Comparison of ENCODE assay signal across 14 cellular contexts in the genomic region with DNA sequence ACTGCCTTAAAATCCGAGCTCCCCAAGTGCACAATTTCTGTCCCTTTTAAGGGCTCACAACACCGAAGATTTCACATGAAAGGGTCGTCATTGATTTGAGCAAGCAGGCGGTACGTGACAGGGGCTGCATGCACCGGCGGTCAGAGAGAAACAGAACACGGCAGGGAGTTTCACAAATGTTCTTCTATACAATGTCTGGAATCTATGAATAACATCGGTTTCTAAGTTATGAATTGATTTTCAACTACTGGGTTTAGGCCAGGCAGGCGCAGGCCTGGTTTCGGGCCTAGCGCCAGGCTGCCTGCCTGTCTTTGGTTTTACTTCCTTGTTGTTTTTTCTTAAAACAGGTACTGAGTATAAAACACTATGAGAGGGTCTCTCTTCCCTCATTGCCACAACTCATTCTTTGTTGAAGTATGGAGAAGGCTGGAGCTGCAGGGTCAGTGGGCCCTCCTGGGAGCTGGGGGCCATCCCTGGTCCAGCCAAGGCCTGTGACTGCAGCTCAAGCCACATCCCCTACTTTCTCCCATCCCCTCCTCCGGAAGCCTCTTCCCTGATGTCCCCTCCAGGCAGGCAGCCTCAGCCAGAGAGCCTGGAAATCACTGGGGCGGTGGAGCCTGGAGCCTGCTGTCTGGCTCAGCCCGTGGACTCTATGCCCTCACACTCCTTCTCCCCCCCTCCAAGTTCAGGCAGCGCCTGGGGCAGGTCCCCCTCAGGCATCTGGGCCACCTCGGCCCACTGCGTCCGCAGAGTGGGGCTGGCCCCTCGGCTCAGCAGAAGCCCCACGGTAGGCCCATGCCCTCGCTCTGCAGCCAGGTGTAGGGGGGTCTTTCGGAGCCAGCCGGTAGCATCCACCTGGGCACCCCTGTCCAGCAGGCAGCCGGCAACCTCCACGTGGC. TPM values are rescaled to one million over a fixed set of nuclear protein-coding genes. Genes with fewer than 3 reads are reported as not detected.
A peak's percentile ranks its signal among the peaks of the same experiment; 100 is the strongest.
DNase-seq lines count a peak whose midpoint lies in the region; ATAC-seq and TF ChIP-seq lines count a peak whose summit lies in the region.
"Had no signal": no experiment of that assay in that cellular context is flagged by ENCODE, and none has a peak within 500 bp of the region (broad histone marks: within the 10 kb centered on the region; RNA-seq: fewer than 3 reads in every experiment).

No MANE protein-coding gene starts in this region.

- H3K79me1 ChIP-seq in H9 (ENCODE audit: insufficient read depth, low read depth, low read length, poor library complexity, severe bottlenecking) (no peaks in the 10 kb centered on the region), mesendoderm (ENCODE audit: low read length) (no peaks in the 10 kb centered on the region)

- TF ChIP-seq CTCF in H9 (conservative IDR thresholded peaks at IDR 0.05) (no peak), mammary epithelial cell (conservative IDR thresholded peaks at IDR 0.05 in 1 of 2, IDR thresholded peaks at IDR 0.05 in 1 of 2; ENCODE audit: extremely low read depth in 1 of 2, insufficient read depth in 1 of 2, low read depth in 1 of 2, low read length in 2 of 2) (no peak)

- peak overlapping the region; percentile 13 to 86 (median 61); a peak in 4 of 7 replicates for H3K27ac Mint-ChIP-seq in H9

- intact Hi-C loops in mammary epithelial cell (cut with micrococcal nuclease): no loop called here

- H3K9me3 ChIP-seq in H9 (ENCODE audit: control insufficient read depth, low read depth, low read length) (no peaks in the 10 kb centered on the region), mammary epithelial cell (replicated peaks; ENCODE audit: insufficient read depth, low read length) (no peaks in the 10 kb centered on the region)
- H3K9me3 ChIP-seq: HAP-1, thyroid gland had no signal

- H3K27ac ChIP-seq in H9 (ENCODE audit: insufficient read length, low read depth, low read length) (no peak overlapping the region), mammary epithelial cell (ENCODE audit: insufficient read depth, low read depth, low read length) (no peak overlapping the region), mesendoderm (ENCODE audit: low read depth, low read length) (no peak overlapping the region), substantia nigra (ENCODE audit: low read depth, low read length, poor library complexity, severe bottlenecking) (peak overlapping the region; percentile 93)

- no peak overlapping the region for H3K9ac ChIP-seq in H9 (ENCODE audit: extremely low read depth, insufficient read length, low read length)
- H3K9ac ChIP-seq in mammary epithelial cell (ENCODE audit: insufficient read depth, low read length): no peak overlapping the region
- H3K9ac ChIP-seq in mesendoderm (ENCODE audit: low read length): no peak overlapping the region

- H4K20me1 ChIP-seq in H9 (ENCODE audit: control insufficient read depth, insufficient read depth, insufficient read length): no peaks in the 10 kb centered on the region
- no peaks in the 10 kb centered on the region for H4K20me1 ChIP-seq in mammary epithelial cell (ENCODE audit: insufficient read depth, low read length)

- DNase-seq in H9: no peak
- no peak for DNase-seq in mammary epithelial cell
- no peak for DNase-seq in mesendoderm
- no peak for DNase-seq in substantia nigra (lab: John Stamatoyannopoulos, UW)
- no peak for DNase-seq in NCI-H1048 (lab: John Stamatoyannopoulos, UW)
- DNase-seq: COR-L47, mesenchymal stem cell, NCI-H1436, NCI-H526 treated with DMSO at 0.1 percent for 48 hours, thyroid gland had no signal

- no TSS peak for BruUV-seq in mammary epithelial cell (replicated peaks; lab: Mats Ljungman, UMichigan)

- H3K79me2 ChIP-seq in H9 (ENCODE audit: insufficient read depth, low read length) (no peaks in the 10 kb centered on the region), mammary epithelial cell (ENCODE audit: insufficient read depth, low read length) (no peaks in the 10 kb centered on the region), mesendoderm (ENCODE audit: control insufficient read depth, insufficient read depth, low read length) (no peaks in the 10 kb centered on the region)

- no peak overlapping the region for H3K4me3 Mint-ChIP-seq in H9

- H3K56ac ChIP-seq in H9 (ENCODE audit: insufficient read length, low read depth, low read length): no peak overlapping the region
- peak overlapping the region; percentile 56 for H3K56ac ChIP-seq in mesendoderm (ENCODE audit: low read length)

- H3K27me3 ChIP-seq in H9 (ENCODE audit: insufficient read depth, low read length): no peaks in the 10 kb centered on the region
- no peaks in the 10 kb centered on the region for H3K27me3 ChIP-seq in mammary epithelial cell (ENCODE audit: insufficient read depth, low read length)
- H3K27me3 ChIP-seq in mesendoderm (ENCODE audit: insufficient read depth, low read length, poor library complexity): no peaks in the 10 kb centered on the region
- H3K27me3 ChIP-seq: thyroid gland had no signal

- H3K18ac ChIP-seq in H9 (ENCODE audit: insufficient read length, low read depth, low read length) (no peak overlapping the region), mesendoderm (ENCODE audit: low read length) (no peak overlapping the region)

- H3K4ac ChIP-seq in H9 (ENCODE audit: low read depth, low read length) (no peak overlapping the region), mesendoderm (ENCODE audit: low read depth, low read length) (peak overlapping the region; percentile 66)

- H3T11ph ChIP-seq in H9 (ENCODE audit: low read length): no peak overlapping the region

- H3K4me2 ChIP-seq in H9 (ENCODE audit: insufficient read depth, insufficient read length, low read length): no peak overlapping the region
- H3K4me2 ChIP-seq in mammary epithelial cell (ENCODE audit: insufficient read depth, low read depth, low read length): peak overlapping the region; percentile 52
- H3K4me2 ChIP-seq in mesendoderm (ENCODE audit: low read length): no peak overlapping the region

- in situ Hi-C loops in mammary epithelial cell (cut with MboI; ENCODE audit: low sequenced_read_pairs in 2 of 2): no loop called here

- no peaks in the 10 kb centered on the region for H3K27me3 Mint-ChIP-seq in H9 (ENCODE audit: low read depth)

- CTCF ChIA-PET in mammary epithelial cell (lab: Charles Lee; ENCODE audit: low non-redundant PET): no interaction called here

- H2BK20ac ChIP-seq in H9 (ENCODE audit: low read depth, low read length, poor library complexity, severe bottlenecking): no peak overlapping the region

- no peak overlapping the region for H4K8ac ChIP-seq in H9 (replicated peaks; ENCODE audit: insufficient read length, low read depth, low read length)
- H4K8ac ChIP-seq in mesendoderm (ENCODE audit: low read depth, low read length): no peak overlapping the region

- no peaks in the 10 kb centered on the region; a peak in 2 of 7 replicates for H3K36me3 Mint-ChIP-seq in H9 (ENCODE audit: insufficient read depth in 1 of 3, low read depth in 3 of 3)

- no peak overlapping the region for H3K4me3 ChIP-seq in mammary epithelial cell (replicated peaks in 1 of 3; ENCODE audit: insufficient read depth in 1 of 3, low read depth in 2 of 3, low read length in 3 of 3)
- H3K4me3 ChIP-seq in mesendoderm (ENCODE audit: low read length): no peak overlapping the region
- H3K4me3 ChIP-seq: HAP-1, thyroid gland had no signal

- H3K4me1 ChIP-seq in H9 (ENCODE audit: insufficient read depth, low read length) (peaks cover 5% of the 10 kb centered on the region; the same call in 1 of the 2 replicates), mammary epithelial cell (ENCODE audit: insufficient read depth, low read length) (peaks cover 43% of the 10 kb centered on the region), mesendoderm (ENCODE audit: control insufficient read depth, low read depth, low read length) (peaks cover 3% of the 10 kb centered on the region)
- H3K4me1 ChIP-seq: HAP-1 had no signal

- H2BK120ac ChIP-seq in H9 (ENCODE audit: low read depth, low read length, poor library complexity, severe bottlenecking) (no peak overlapping the region), mesendoderm (ENCODE audit: low read depth, low read length) (no peak overlapping the region)

- dilution Hi-C loops in mammary epithelial cell (cut with HindIII; ENCODE audit: low sequenced_read_pairs): loop anchor here (5.0 kb wide), 1 partner anchor 44 kb away; no protein-coding TSS in a partner anchor

- peaks cover 45 to 50% of the 10 kb centered on the region in 2 experiments for H3K4me1 Mint-ChIP-seq in H9

- H3K36me3 ChIP-seq in mammary epithelial cell (ENCODE audit: insufficient read depth, low read length) (no peaks in the 10 kb centered on the region), mesendoderm (ENCODE audit: control insufficient read depth, insufficient read depth, low read length) (no peaks in the 10 kb centered on the region)
- H3K36me3 ChIP-seq: HAP-1, thyroid gland had no signal

- H3K23ac ChIP-seq in H9 (ENCODE audit: insufficient read length, low read depth, low read length) (no peak overlapping the region), mesendoderm (ENCODE audit: low read length) (no peak overlapping the region)

- no peak overlapping the region for H4K5ac ChIP-seq in H9 (ENCODE audit: insufficient read length, low read depth, low read length)
- no peak overlapping the region for H4K5ac ChIP-seq in mesendoderm (ENCODE audit: low read length)

- no peak overlapping the region for H2BK12ac ChIP-seq in H9 (ENCODE audit: insufficient read length, low read depth, low read length)

- ATAC-seq in GM18873 (IDR thresholded peaks at IDR 0.05; ENCODE audit: low FRiP score, unreplicated experiment) (no peak), HG03460 (IDR thresholded peaks at IDR 0.05; ENCODE audit: unreplicated experiment) (no peak)

- no peaks in the 10 kb centered on the region for H3K9me3 Mint-ChIP-seq in H9

- H2BK15ac ChIP-seq in H9 (ENCODE audit: low read depth, low read length) (no peak overlapping the region), mesendoderm (replicated peaks; ENCODE audit: low read depth) (no peak overlapping the region)

- H2BK5ac ChIP-seq in H9 (ENCODE audit: insufficient read length, low read length): no peak overlapping the region
- no peak overlapping the region for H2BK5ac ChIP-seq in mesendoderm (ENCODE audit: low read length)

- H2AFZ ChIP-seq in H9 (ENCODE audit: low read length) (no peak overlapping the region), mammary epithelial cell (ENCODE audit: low read depth, low read length) (peak overlapping the region; percentile 83)

- H2AK5ac ChIP-seq in H9 (ENCODE audit: insufficient read length, low read length) (no peak overlapping the region), mesendoderm (ENCODE audit: low read length) (peak overlapping the region; percentile 88)

- no peaks in the 10 kb centered on the region for H3K23me2 ChIP-seq in H9 (ENCODE audit: insufficient read length, low read depth, low read length, poor library complexity, severe bottlenecking)

- no peak overlapping the region; the same call in 1 of the 2 replicates for H3K14ac ChIP-seq in H9 (ENCODE audit: insufficient read depth, low read length)

- H4K91ac ChIP-seq in H9 (ENCODE audit: insufficient read length, low read depth, low read length): no peak overlapping the region

- WGBS in H9 (ENCODE audit: extremely low coverage, insufficient read length, low lambda C conversion rate): no CpG with 5 or more reads among the region's 26 CpGs
- WGBS in mammary epithelial cell (ENCODE audit: low coverage, missing lambda C conversion rate): 52% methylated on average over 21 of the region's 26 CpGs
- WGBS in mesendoderm (ENCODE audit: extremely low coverage, insufficient coverage, low lambda C conversion rate): no CpG with 5 or more reads among the region's 26 CpGs

RNA-seq across cellular contexts. Expression of a gene that starts 2.4 kb away (rescaled TPM):
- 3.1 and 3.2 TPM in 2 replicates for total RNA-seq in H9 (2021)
- 1 to 10 TPM; 3.1 to 7.5 TPM for total RNA-seq in mammary epithelial cell
- 3.6 TPM for polyA plus RNA-seq in mammary epithelial cell
- polyA minus RNA-seq in mammary epithelial cell: 9.3 TPM
- polyA plus RNA-seq in mesendoderm (2013, experiment 1 of 2): 1.2 TPM
- polyA plus RNA-seq in mesendoderm (2013, experiment 2 of 2): 1.4 TPM
- total RNA-seq: SK-MEL-5 had no signal

RNA-seq across cellular contexts. Expression of a gene that starts 11.6 kb away (rescaled TPM):
- 156 and 162 TPM in 2 replicates for total RNA-seq in H9 (2021)
- 100 to 1,000 TPM in 1 of 2 donors, 10 to 100 TPM in 1; 56.7 to 115 TPM for total RNA-seq in mammary epithelial cell
- polyA plus RNA-seq in mammary epithelial cell: 157 TPM
- 119 TPM for polyA minus RNA-seq in mammary epithelial cell
- 287 TPM for polyA plus RNA-seq in mesendoderm (2013, experiment 1 of 2)
- polyA plus RNA-seq in mesendoderm (2013, experiment 2 of 2): 288 TPM

RNA-seq across cellular contexts. Expression of a gene that starts 16.8 kb away (rescaled TPM):
- total RNA-seq in H9 (2021) (55.6 and 57.1 TPM in 2 replicates), mammary epithelial cell (10 to 100 TPM; 11.3 to 27.3 TPM)
- 4.2 TPM for polyA plus RNA-seq in mammary epithelial cell
- 1.2 TPM for polyA minus RNA-seq in mammary epithelial cell
- 21.5 TPM for polyA plus RNA-seq in mesendoderm (2013, experiment 1 of 2)
- polyA plus RNA-seq in mesendoderm (2013, experiment 2 of 2): 21.0 TPM

RNA-seq across cellular contexts. Expression of a gene that starts 19.6 kb away (rescaled TPM):
- total RNA-seq in H9 (2021): 160 and 173 TPM in 2 replicates
- 100 to 1,000 TPM; 103 to 140 TPM for total RNA-seq in mammary epithelial cell
- polyA plus RNA-seq in mammary epithelial cell: 64.9 TPM
- polyA minus RNA-seq in mammary epithelial cell: 21.9 TPM
- 65.2 TPM for polyA plus RNA-seq in mesendoderm (2013, experiment 1 of 2)
- polyA plus RNA-seq in mesendoderm (2013, experiment 2 of 2): 61.8 TPM

RNA-seq across cellular contexts. Expression of a gene that starts 30.8 kb away (rescaled TPM):
- total RNA-seq in H9 (2021) (7.5 and 7.7 TPM in 2 replicates), mammary epithelial cell (1 to 10 TPM; 1.8 to 4.6 TPM)
- 2.6 TPM for polyA plus RNA-seq in mammary epithelial cell
- 0.26 TPM for polyA minus RNA-seq in mammary epithelial cell
- polyA plus RNA-seq in mesendoderm (2013, experiment 1 of 2): 0.67 TPM
- polyA plus RNA-seq in mesendoderm (2013, experiment 2 of 2): 0.63 TPM
